In the genomic region with DNA sequence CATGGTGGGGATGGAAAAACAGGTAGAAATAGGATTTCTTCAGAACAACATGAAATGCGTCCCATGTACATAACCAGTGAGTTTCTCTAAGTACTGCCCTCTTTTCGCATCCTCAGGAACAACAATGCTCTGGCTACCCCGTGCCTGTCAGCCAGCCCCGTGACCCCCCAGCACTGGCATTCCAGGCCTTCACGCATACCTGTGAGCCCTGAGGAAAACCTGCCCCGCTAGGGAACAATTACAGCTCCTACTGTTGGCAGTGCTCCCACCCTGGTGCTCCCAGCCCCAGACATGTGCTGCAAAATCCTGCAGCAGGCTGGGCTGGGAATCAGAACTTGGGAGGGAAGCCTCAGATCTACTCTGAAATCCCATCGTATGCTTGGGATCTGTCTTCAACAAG, we compare ENCODE assay signal across 10 cellular contexts. TPM values are rescaled to one million over a fixed set of nuclear protein-coding genes. Genes with fewer than 3 reads are reported as not detected.
DNase-seq lines count a peak whose midpoint lies in the region; ATAC-seq and TF ChIP-seq lines count a peak whose summit lies in the region.
"Had no signal": no experiment of that assay in that cellular context is flagged by ENCODE, and none has a peak within 500 bp of the region (broad histone marks: within the 10 kb centered on the region; RNA-seq: fewer than 3 reads in every experiment).

No MANE protein-coding gene starts in this region.

- H3K36me3 ChIP-seq in HCT116 (ENCODE audit: control insufficient read depth in 1 of 2, insufficient read depth in 2 of 2, low read length in 2 of 2) (no peaks in the 10 kb centered on the region), smooth muscle cell (ENCODE audit: low read depth) (no peaks in the 10 kb centered on the region)

- H3K36me3 Mint-ChIP-seq in activated CD8-positive, alpha-beta T cell treated with anti-CD3 and anti-CD28 coated beads, Interleukin-2, amount 10 ng/mL, durations not matched to agents 7 days and 5 days (ENCODE audit: low read depth) = peaks cover 90% of the 10 kb centered on the region

- H3K9me3 Mint-ChIP-seq in activated CD8-positive, alpha-beta T cell treated with anti-CD3 and anti-CD28 coated beads, Interleukin-2, amount 10 ng/mL, durations not matched to agents 7 days and 5 days (ENCODE audit: insufficient read depth) = no peaks in the 10 kb centered on the region

- H3K27me3 ChIP-seq in HCT116 (ENCODE audit: insufficient read depth, low read length) = peaks cover 31% of the 10 kb centered on the region; the same call in 1 of the 2 replicates
- H3K27me3 ChIP-seq in right cardiac atrium (ENCODE audit: control insufficient read depth, insufficient read depth) = no peaks in the 10 kb centered on the region
- H3K27me3 ChIP-seq in smooth muscle cell (ENCODE audit: low read depth) = no peaks in the 10 kb centered on the region

- H3K4me2 ChIP-seq in HCT116 (ENCODE audit: low read length) (peak overlapping the region; percentile 66), smooth muscle cell (peak overlapping the region; percentile 91)

- intact Hi-C loops in HCT116 (cut with micrococcal nuclease) (loop anchor here (5.0 to 10.0 kb wide), 4 partner anchors 56 to 267 kb away; no protein-coding TSS in a partner anchor), right cardiac atrium (cut with DNase I) (loop anchor here in 3 of 4 donors (5.0 to 10.0 kb wide), 6 partner anchors 107 to 237 kb away; no protein-coding TSS in a partner anchor)

- POLR2A ChIA-PET in HCT116 (lab: Charles Lee) = no interaction called here
- POLR2A ChIA-PET in activated CD8-positive, alpha-beta T cell treated with anti-CD3 and anti-CD28 coated beads, Interleukin-2, amount 10 ng/mL, durations not matched to agents 7 days and 5 days (lab: Charles Lee) = interaction anchor here (0.8 to 2.9 kb wide), 4 partner anchors 11 to 17 kb away, joined by 3 to 14 read pairs (median 6); no protein-coding TSS in a partner anchor

- no TSS peak for BruUV-seq in HCT116 (replicated peaks; lab: Mats Ljungman, UMichigan)

- H2AFZ ChIP-seq in HCT116 (ENCODE audit: low read depth, low read length, poor library complexity, severe bottlenecking) (no peak overlapping the region), smooth muscle cell (ENCODE audit: low read depth) (no peak overlapping the region)

- ATAC-seq in HCT116 = no peak
- no peak for ATAC-seq in activated CD8-positive, alpha-beta T cell treated with anti-CD3 and anti-CD28 coated beads, Interleukin-2, amount 10 ng/mL, durations not matched to agents 7 days and 5 days
- ATAC-seq in right cardiac atrium = no peak
- ATAC-seq in GM19455 (IDR thresholded peaks at IDR 0.05; ENCODE audit: unreplicated experiment) = no peak

- WGBS in right cardiac atrium = 24% methylated on average over 7 of the region's 7 CpGs
- 25% methylated on average over 7 of the region's 7 CpGs for WGBS in smooth muscle cell (ENCODE audit: low lambda C conversion rate)

- DNase-seq in HCT116 (ENCODE audit: low read depth, low spot score) (no peak), right cardiac atrium (peak in 2 of 3 donors; percentile 64 to 69), smooth muscle cell (lab: John Stamatoyannopoulos, UW; ENCODE audit: unreplicated experiment) (no peak), GM03348 (ENCODE audit: low spot score) (no peak), cerebellar nuclear complex (lab: John Stamatoyannopoulos, UW) (no peak), activated gamma-delta T cell treated with Interleukin-2 at 50 U/mL for 16 hours (no peak)
- no peak for DNase-seq in activated CD8-positive, alpha-beta T cell treated with anti-CD3 and anti-CD28 coated beads, Interleukin-2, amount 10 ng/mL, durations not matched to agents 7 days and 5 days
- DNase-seq: effector CD4-positive, alpha-beta T cell; NCI-H1694 had no signal

- H3K27ac Mint-ChIP-seq in activated CD8-positive, alpha-beta T cell treated with anti-CD3 and anti-CD28 coated beads, Interleukin-2, amount 10 ng/mL, durations not matched to agents 7 days and 5 days = peak overlapping the region; percentile 94

- H3K4me1 ChIP-seq in HCT116 (ENCODE audit: control insufficient read depth in 1 of 2, insufficient read depth in 2 of 2, low read length in 2 of 2) = peaks cover 87 to 98% of the 10 kb centered on the region in 2 experiments
- H3K4me1 ChIP-seq in right cardiac atrium (ENCODE audit: control insufficient read depth, insufficient read depth, low read length) = peaks cover 44% of the 10 kb centered on the region
- H3K4me1 ChIP-seq in smooth muscle cell (ENCODE audit: low read depth) = peaks cover 65% of the 10 kb centered on the region

- H3K79me2 ChIP-seq in HCT116 (ENCODE audit: insufficient read depth, low read length) (peaks cover 5% of the 10 kb centered on the region), smooth muscle cell (ENCODE audit: low read depth) (peaks cover 98% of the 10 kb centered on the region)

- TF ChIP-seq RAD21 in HCT116 (IDR thresholded peaks at IDR 0.05; ENCODE audit: low read depth) = no peak

- no peaks in the 10 kb centered on the region for H3K27me3 Mint-ChIP-seq in activated CD8-positive, alpha-beta T cell treated with anti-CD3 and anti-CD28 coated beads, Interleukin-2, amount 10 ng/mL, durations not matched to agents 7 days and 5 days (ENCODE audit: low read depth)

- H3F3A ChIP-seq in smooth muscle cell (ENCODE audit: low read depth) = peaks cover 60% of the 10 kb centered on the region

- H3K4me3 ChIP-seq in HCT116 (replicated peaks in 1 of 2; ENCODE audit: low read depth in 1 of 2, low read length in 2 of 2) (no peak overlapping the region), right cardiac atrium (ENCODE audit: low read length) (peak overlapping the region; percentile 6), smooth muscle cell (peak overlapping the region; percentile 46)

- H3K9me3 ChIP-seq in HCT116 (ENCODE audit: control insufficient read depth in 1 of 2, insufficient read depth in 1 of 2, low read depth in 1 of 2, low read length in 2 of 2) = no peaks in the 10 kb centered on the region
- no peaks in the 10 kb centered on the region for H3K9me3 ChIP-seq in right cardiac atrium (ENCODE audit: control insufficient read depth, low read length)
- no peaks in the 10 kb centered on the region for H3K9me3 ChIP-seq in smooth muscle cell (replicated peaks; ENCODE audit: low read depth)

- peak overlapping the region; percentile 45 for H3K9ac ChIP-seq in HCT116 (ENCODE audit: low read length)
- peak overlapping the region; percentile 90 for H3K9ac ChIP-seq in smooth muscle cell (ENCODE audit: low read depth)

- peaks cover 99% of the 10 kb centered on the region for H3K4me1 Mint-ChIP-seq in activated CD8-positive, alpha-beta T cell treated with anti-CD3 and anti-CD28 coated beads, Interleukin-2, amount 10 ng/mL, durations not matched to agents 7 days and 5 days (ENCODE audit: low read depth)

- no peak for TF ChIP-seq POLR2A in HCT116 (IDR thresholded peaks at IDR 0.05; ENCODE audit: borderline replicate concordance, extremely low read depth, insufficient read depth, insufficient read length)

- RAD21 ChIA-PET in HCT116 (lab: Charles Lee; ENCODE audit: low non-redundant PET in 1 of 2, low total read pairs in 2 of 2, uncharacterized antibody in 2 of 2, unreplicated experiment in 2 of 2) = no interaction called here

- H3K27ac ChIP-seq in HCT116 (ENCODE audit: low read depth, low read length) (no peak overlapping the region), right cardiac atrium (ENCODE audit: low read length) (peak overlapping the region; percentile 78), smooth muscle cell (ENCODE audit: low read depth) (peak overlapping the region; percentile 100)

- peak overlapping the region; percentile 76 for H3K4me3 Mint-ChIP-seq in activated CD8-positive, alpha-beta T cell treated with anti-CD3 and anti-CD28 coated beads, Interleukin-2, amount 10 ng/mL, durations not matched to agents 7 days and 5 days

- H4K20me1 ChIP-seq in HCT116 (ENCODE audit: insufficient read depth) = peaks cover 3% of the 10 kb centered on the region; the same call in 1 of the 2 replicates
- H4K20me1 ChIP-seq in smooth muscle cell (ENCODE audit: low read depth) = peaks cover 98% of the 10 kb centered on the region

- TF ChIP-seq CTCF in HCT116 (IDR thresholded peaks at IDR 0.05 in 2 of 3, conservative IDR thresholded peaks at IDR 0.05 in 1 of 3; ENCODE audit: borderline replicate concordance in 1 of 3, insufficient read depth in 1 of 3, low read depth in 2 of 3, low read length in 2 of 3) = no peak
- TF ChIP-seq CTCF in smooth muscle cell (IDR thresholded peaks at IDR 0.05; ENCODE audit: borderline replicate concordance, insufficient read depth, poor library complexity, severe bottlenecking) = no peak

- CTCF ChIA-PET in HCT116 (lab: Charles Lee) = no interaction called here
- CTCF ChIA-PET in activated CD8-positive, alpha-beta T cell treated with anti-CD3 and anti-CD28 coated beads, Interleukin-2, amount 10 ng/mL, durations not matched to agents 7 days and 5 days (lab: Charles Lee) = interaction anchor here (1.0 to 1.9 kb wide), 6 partner anchors 8 to 165 kb away, joined by 3 to 6 read pairs (median 3); no protein-coding TSS in a partner anchor

- no peaks in the 10 kb centered on the region for H3K9me2 ChIP-seq in HCT116 (ENCODE audit: insufficient read depth)

TF ChIP-seq in HCT116, 20 proteins besides CTCF, POLR2A, EP300 and RAD21 (continues in another document):
- no peak for TF ChIP-seq JUND (IDR thresholded peaks at IDR 0.05)
- no peak for TF ChIP-seq SP1 (IDR thresholded peaks at IDR 0.05; ENCODE audit: low read depth)

RNA-seq across cellular contexts. Expression of a gene that starts 9.1 kb away (rescaled TPM):
- total RNA-seq in HCT116 (2021; ENCODE audit: unreplicated experiment) (7.2 TPM), right cardiac atrium (10 to 100 TPM; 66.3 to 97.6 (median 94.3) TPM), smooth muscle cell (114 and 142 TPM in 2 replicates)
- 3.6 and 4.2 TPM in 2 replicates for polyA plus RNA-seq in HCT116 (2012)
- total RNA-seq in activated CD8-positive, alpha-beta T cell treated with anti-CD3 and anti-CD28 coated beads, Interleukin-2, amount 10 ng/mL, durations not matched to agents 7 days and 5 days = 10 to 100 TPM; 23.8 to 24.1 TPM
- polyA plus RNA-seq in right cardiac atrium (34.8 TPM), smooth muscle cell (134 and 136 TPM in 2 replicates)

Comparison
In these comparisons a context has a peak if more than half of its experiments do, and no peak if none do; other contexts are left out.
1. DNase-seq: peak in right cardiac atrium (2 of 3); none in HCT116 (single experiment), activated CD8-positive, alpha-beta T cell treated with anti-CD3 and anti-CD28 coated beads, Interleukin-2, amount 10 ng/mL, durations not matched to agents 7 days and 5 days (single experiment), smooth muscle cell (single experiment), GM03348 (single experiment), cerebellar nuclear complex (0 of 2) and activated gamma-delta T cell treated with Interleukin-2 at 50 U/mL for 16 hours (single experiment).
2. H3K4me3 ChIP-seq: peak in right cardiac atrium (single experiment) and smooth muscle cell (single experiment); none in HCT116 (0 of 2).